In genomic region chr6:137811912-137812553, GRCh38 we compare ENCODE assay signal across 8 cellular contexts. TPM values are rescaled to one million over a fixed set of nuclear protein-coding genes. Genes with fewer than 3 reads are reported as not detected.
DNase-seq lines count a peak whose midpoint lies in the region; ATAC-seq and TF ChIP-seq lines count a peak whose summit lies in the region.

No MANE protein-coding gene starts in this region.

- H3K4me1 ChIP-seq in Caco-2 (peaks cover 41% of the 10 kb centered on the region), adrenal gland (replicated peaks in 1 of 2) (peaks cover 0 to 10% of the 10 kb centered on the region in 2 donors), neuron (ENCODE audit: insufficient read depth, low read length) (peaks cover 5% of the 10 kb centered on the region)

- in situ Hi-C loops in GM13976 (cut with MboI; ENCODE audit: low sequenced_read_pairs, unreplicated experiment) = no loop called here

- DNase-seq in Caco-2 = no peak
- peak; percentile 46 to 65 for DNase-seq in Kasumi-1 (lab: John Stamatoyannopoulos, UW)
- no peak for DNase-seq in adrenal gland
- DNase-seq in RWPE1 (ENCODE audit: low spot score) = no peak
- DNase-seq in GM13976 (ENCODE audit: low spot score) = no peak

- no peaks in the 10 kb centered on the region for H3K9me3 Mint-ChIP-seq in Caco-2 (ENCODE audit: unreplicated experiment)

- no peaks in the 10 kb centered on the region for H3K36me3 Mint-ChIP-seq in Caco-2 (ENCODE audit: insufficient read depth, unreplicated experiment)

- H3K27ac ChIP-seq in adrenal gland (peak overlapping the region in 3 of 5 donors; percentile 36 to 81 (median 53)), RWPE1 (no peak overlapping the region)

- peak overlapping the region; percentile 67 for H3K4me3 Mint-ChIP-seq in Caco-2 (ENCODE audit: unreplicated experiment)

- TF ChIP-seq POLR2A in adrenal gland (IDR thresholded peaks at IDR 0.05) = no peak

- H3K27me3 ChIP-seq in Caco-2 (replicated peaks; ENCODE audit: control insufficient read depth, insufficient read depth, low read length) = no peaks in the 10 kb centered on the region
- H3K27me3 ChIP-seq in adrenal gland = no peaks in the 10 kb centered on the region
- H3K27me3 ChIP-seq in neuron (ENCODE audit: insufficient read depth, low read length) = no peaks in the 10 kb centered on the region

- H3K9me3 ChIP-seq in Caco-2 (no peaks in the 10 kb centered on the region), adrenal gland (replicated peaks in 1 of 3) (no peaks in the 10 kb centered on the region), neuron (ENCODE audit: low read length) (no peaks in the 10 kb centered on the region)

- intact Hi-C loops in Caco-2 (cut with micrococcal nuclease; ENCODE audit: unreplicated experiment) (loop anchor here (1.0 kb wide), 1 partner anchor 10 kb away; no protein-coding TSS in a partner anchor), adrenal gland (cut with DNase I) (no loop called here)

- no TSS peak for BruUV-seq in Caco-2 (replicated peaks; lab: Mats Ljungman, UMichigan)

- peak overlapping the region; percentile 0 for H2AFZ ChIP-seq in neuron (ENCODE audit: low read depth, low read length)

- peaks cover 33% of the 10 kb centered on the region for H3K4me1 Mint-ChIP-seq in Caco-2 (ENCODE audit: low read depth, unreplicated experiment)

- no peak for TF ChIP-seq CTCF in Caco-2 (IDR thresholded peaks at IDR 0.05; ENCODE audit: insufficient read depth in 1 of 2, low read depth in 1 of 2, low read length in 1 of 2, severe bottlenecking in 1 of 2, unreplicated experiment in 1 of 2)
- TF ChIP-seq CTCF in adrenal gland (IDR thresholded peaks at IDR 0.05) = no peak
- no peak for TF ChIP-seq CTCF in RWPE1 (conservative IDR thresholded peaks at IDR 0.05; ENCODE audit: low read depth)
- no peak for TF ChIP-seq CTCF in GM13976 (IDR thresholded peaks at IDR 0.05; ENCODE audit: borderline replicate concordance, control extremely low read depth, extremely low read depth, insufficient read depth, missing control alignments)

- H3K36me3 ChIP-seq in Caco-2 (ENCODE audit: control insufficient read depth, insufficient read depth, low read length) = no peaks in the 10 kb centered on the region
- no peaks in the 10 kb centered on the region for H3K36me3 ChIP-seq in adrenal gland (replicated peaks in 1 of 2)
- H3K36me3 ChIP-seq in neuron (ENCODE audit: insufficient read depth, low read length) = no peaks in the 10 kb centered on the region

- H3K4me3 ChIP-seq in Caco-2 (ENCODE audit: low read depth, low read length) (no peak overlapping the region), adrenal gland (no peak overlapping the region), neuron (ENCODE audit: low read length) (no peak overlapping the region)

- peak overlapping the region; percentile 74 for H3K27ac Mint-ChIP-seq in Caco-2 (ENCODE audit: unreplicated experiment)

- no peak for ATAC-seq in GM18502 (IDR thresholded peaks at IDR 0.05; ENCODE audit: poor library complexity, unreplicated experiment)
- ATAC-seq in HG03469 (IDR thresholded peaks at IDR 0.05; ENCODE audit: unreplicated experiment) = no peak

- CTCF ChIA-PET in Caco-2 (lab: Charles Lee) = interaction anchor here (0.9 kb wide), 1 partner anchor 55 kb away, joined by 3 read pairs; the partner anchor contains the start of gene TNFAIP3
- CTCF ChIA-PET in RWPE1 (lab: Yijun Ruan, JAX) = interaction anchor here (0.7 kb wide), 2 partner anchors 12 to 467 kb away, joined by 3 read pairs; no protein-coding TSS in a partner anchor

- 69 to 73% (median 70%) methylated on average over 6 of the region's 6 CpGs for WGBS in adrenal gland, 4 donors

- H3K27me3 Mint-ChIP-seq in Caco-2 (ENCODE audit: insufficient read depth, unreplicated experiment) = no peaks in the 10 kb centered on the region

- POLR2A ChIA-PET in Caco-2 (lab: Charles Lee) (interaction anchor here (0.6 to 1.3 kb wide), 2 partner anchors 14 to 18 kb away, joined by 3 to 4 read pairs; no protein-coding TSS in a partner anchor), RWPE1 (lab: Yijun Ruan, JAX; ENCODE audit: low non-redundant PET) (no interaction called here)

RNA-seq across cellular contexts. Expression of gene TNFAIP3, which starts 55.0 kb away (rescaled TPM):
- total RNA-seq in Caco-2 (2022) = 45.7 and 50.4 TPM in 2 replicates
- total RNA-seq in adrenal gland = 10 to 100 TPM in 7 of 8 donors, 1 to 10 TPM in 1; 5.0 to 29.7 (median 17.6) TPM
- 10 to 100 TPM; 10.5 to 15.5 (median 13.9) TPM for polyA plus RNA-seq in adrenal gland

Comparison
In these comparisons a context has a peak if more than half of its experiments do, and no peak if none do; other contexts are left out.
1. DNase-seq: peak in Kasumi-1 (2 of 2); none in Caco-2 (0 of 2), adrenal gland (0 of 7), RWPE1 (single experiment) and GM13976 (single experiment).